Comparison of ENCODE assay signal across 11 cellular contexts in the genomic region with DNA sequence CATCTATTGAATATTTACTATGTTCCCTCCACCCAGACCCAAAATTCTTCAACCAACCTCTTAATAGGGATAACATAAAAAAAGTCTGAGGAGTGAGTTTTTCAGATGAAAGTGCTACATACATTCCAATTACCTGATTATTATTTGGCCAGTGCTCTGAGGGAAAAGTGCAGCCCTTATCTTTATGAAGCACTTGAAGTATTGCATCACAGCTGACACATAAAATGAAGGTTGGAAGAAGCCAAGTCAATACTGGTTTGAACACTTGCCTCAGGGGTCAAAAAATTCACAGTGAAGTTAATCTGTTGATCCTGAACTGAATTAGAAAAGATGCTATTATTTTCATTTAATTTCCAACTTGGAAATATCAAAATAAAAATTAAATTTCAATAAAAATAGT.
DNase-seq lines count a peak whose midpoint lies in the region; ATAC-seq lines count a peak whose summit lies in the region.
"Had no signal": no experiment of that assay in that cellular context is flagged by ENCODE, and none has a peak within 500 bp of the region (broad histone marks: within the 10 kb centered on the region; RNA-seq: fewer than 3 reads in every experiment).

No MANE protein-coding gene starts in this region.

- no peak overlapping the region for H3K27ac Mint-ChIP-seq in activated naive CD8-positive, alpha-beta T cell treated with anti-CD3 and anti-CD28 coated beads, Interleukin-2, amount 50 U/mL, for 24 hours
- H3K27ac Mint-ChIP-seq: dendritic cell treated with granulocyte-macrophage colony-stimulating factor and Interleukin-4, amounts not matched to agents 40 ng/mL and 50 ng/mL, for 4 days had no signal

- H3K36me3 Mint-ChIP-seq in activated naive CD8-positive, alpha-beta T cell treated with anti-CD3 and anti-CD28 coated beads, Interleukin-2, amount 50 U/mL, for 24 hours (ENCODE audit: low read depth) = peaks cover 20% of the 10 kb centered on the region

- H3K27me3 Mint-ChIP-seq in activated naive CD8-positive, alpha-beta T cell treated with anti-CD3 and anti-CD28 coated beads, Interleukin-2, amount 50 U/mL, for 24 hours = no peaks in the 10 kb centered on the region
- H3K27me3 Mint-ChIP-seq: dendritic cell treated with granulocyte-macrophage colony-stimulating factor and Interleukin-4, amounts not matched to agents 40 ng/mL and 50 ng/mL, for 4 days had no signal

- no peaks in the 10 kb centered on the region for H3K9me3 Mint-ChIP-seq in activated naive CD8-positive, alpha-beta T cell treated with anti-CD3 and anti-CD28 coated beads, Interleukin-2, amount 50 U/mL, for 24 hours
- H3K9me3 Mint-ChIP-seq: dendritic cell treated with granulocyte-macrophage colony-stimulating factor and Interleukin-4, amounts not matched to agents 40 ng/mL and 50 ng/mL, for 4 days had no signal

- DNase-seq in DMS53 (lab: John Stamatoyannopoulos, UW) (peak; percentile 27), DMS53 treated with DMSO at 0.1 percent for 48 hours (lab: John Stamatoyannopoulos, UW; ENCODE audit: unreplicated experiment) (no peak), HT-29 (ENCODE audit: low spot score) (peak; percentile 58), iris pigment epithelial cell (ENCODE audit: low read depth) (peak; percentile 67), dermis blood vessel endothelial cell (no peak)
- no peak for DNase-seq in activated naive CD8-positive, alpha-beta T cell treated with anti-CD3 and anti-CD28 coated beads, Interleukin-2, amount 50 U/mL, for 24 hours
- DNase-seq: stimulated activated CD4-positive, alpha-beta T cell treated with anti-CD3 and anti-CD28 coated beads, Interleukin-2, amount 100 ng/mL, for 48 hours; T-helper 9 cell had no signal

- H3K4me1 Mint-ChIP-seq in activated naive CD8-positive, alpha-beta T cell treated with anti-CD3 and anti-CD28 coated beads, Interleukin-2, amount 50 U/mL, for 24 hours = peaks cover 74% of the 10 kb centered on the region

- H3K4me3 Mint-ChIP-seq in activated naive CD8-positive, alpha-beta T cell treated with anti-CD3 and anti-CD28 coated beads, Interleukin-2, amount 50 U/mL, for 24 hours = peak overlapping the region; percentile 18
- H3K4me3 Mint-ChIP-seq: dendritic cell treated with granulocyte-macrophage colony-stimulating factor and Interleukin-4, amounts not matched to agents 40 ng/mL and 50 ng/mL, for 4 days had no signal

- ATAC-seq in activated naive CD8-positive, alpha-beta T cell treated with anti-CD3 and anti-CD28 coated beads, Interleukin-2, amount 50 U/mL, for 24 hours = no peak
- ATAC-seq in HG03108 (IDR thresholded peaks at IDR 0.05; ENCODE audit: unreplicated experiment) (no peak), HG03565 (IDR thresholded peaks at IDR 0.05; ENCODE audit: unreplicated experiment) (no peak)

Comparison
In these comparisons a context has a peak if more than half of its experiments do, and no peak if none do; other contexts are left out.
1. DNase-seq: peak in DMS53 (single experiment), HT-29 (single experiment) and iris pigment epithelial cell (single experiment); none in DMS53 treated with DMSO at 0.1 percent for 48 hours (single experiment), activated naive CD8-positive, alpha-beta T cell treated with anti-CD3 and anti-CD28 coated beads, Interleukin-2, amount 50 U/mL, for 24 hours (single experiment) and dermis blood vessel endothelial cell (single experiment).